12 cellular contexts compared by ENCODE assay signal in genomic region chr15:56786966-56787365, GRCh38. TPM values are rescaled to one million over a fixed set of nuclear protein-coding genes. Genes with fewer than 3 reads are reported as not detected.
DNase-seq lines count a peak whose midpoint lies in the region; ATAC-seq lines count a peak whose summit lies in the region.
"Had no signal": no experiment of that assay in that cellular context is flagged by ENCODE, and none has a peak within 500 bp of the region (broad histone marks: within the 10 kb centered on the region; RNA-seq: fewer than 3 reads in every experiment).

No MANE protein-coding gene starts in this region.

- ATAC-seq in GM21825 (IDR thresholded peaks at IDR 0.05; ENCODE audit: unreplicated experiment) (peak; percentile 73), HG03097 (IDR thresholded peaks at IDR 0.05; ENCODE audit: low FRiP score, unreplicated experiment) (no peak)
- ATAC-seq: foreskin keratinocyte had no signal

- no peaks in the 10 kb centered on the region; the same call in none of the 2 replicates for H3K4me1 ChIP-seq in Karpas-422 (ENCODE audit: low read length)
- H3K4me1 ChIP-seq: foreskin keratinocyte had no signal

- H3K4me2 ChIP-seq in Karpas-422 (ENCODE audit: low read depth, low read length, poor library complexity, severe bottlenecking): no peak overlapping the region

- no peaks in the 10 kb centered on the region for H3K36me3 ChIP-seq in Karpas-422 (ENCODE audit: insufficient read depth, low read length)

- H3K79me2 ChIP-seq in Karpas-422 (ENCODE audit: low read length): no peaks in the 10 kb centered on the region

- no peaks in the 10 kb centered on the region for H4K20me1 ChIP-seq in Karpas-422 (ENCODE audit: insufficient read depth, low read depth, low read length)

- no peaks in the 10 kb centered on the region for H3K27me3 ChIP-seq in Karpas-422 (ENCODE audit: low read length)
- H3K27me3 ChIP-seq: foreskin keratinocyte had no signal

- peak overlapping the region; percentile 15 for H2AFZ ChIP-seq in Karpas-422 (ENCODE audit: low read length)

- no peak overlapping the region for H3K9ac ChIP-seq in Karpas-422 (ENCODE audit: low read length)

- no peaks in the 10 kb centered on the region for H3K9me3 ChIP-seq in Karpas-422 (ENCODE audit: low read length)

- H3K27ac ChIP-seq in Karpas-422 (ENCODE audit: low read length): no peak overlapping the region
- H3K27ac ChIP-seq: foreskin keratinocyte had no signal

- H3K4me3 ChIP-seq in Karpas-422 (ENCODE audit: low read length): no peak overlapping the region
- H3K4me3 ChIP-seq: lung had no signal

- no peaks in the 10 kb centered on the region for H3K9me2 ChIP-seq in Karpas-422 (replicated peaks; ENCODE audit: insufficient read depth, low read length)

- DNase-seq in stimulated activated CD4-positive, alpha-beta T cell treated with anti-CD3 and anti-CD28 coated beads, Interleukin-15, amount 100 ng/mL, for 24 hours: peak; percentile 10
- DNase-seq in stimulated activated CD4-positive, alpha-beta T cell treated with anti-CD3 and anti-CD28 coated beads, Interleukin-4, amount 100 ng/mL, for 1 hour: no peak
- no peak for DNase-seq in Karpas-422
- no peak for DNase-seq in germinal center (ENCODE audit: low spot score)
- no peak for DNase-seq in glomerular visceral epithelial cell (ENCODE audit: extremely low spot score)
- DNase-seq in iPS-NIHi7 (ENCODE audit: extremely low spot score): no peak
- DNase-seq: activated effector memory CD4-positive, alpha-beta T cell treated with Interleukin-2 at 50 U/mL for 16 hours; foreskin keratinocyte; NCI-H774 had no signal

RNA-seq across cellular contexts. Expression of gene ZNF280D, which starts 53.7 kb away (rescaled TPM):
- total RNA-seq in Karpas-422 (2014; rRNA removed; shearing (Covaris generic); ENCODE audit: low replicate concordance): 12.0 and 48.0 TPM in 2 replicates
